In genomic region chr11:70650075-70650909, GRCh38 we compare ENCODE assay signal across 8 cellular contexts.
A peak's percentile ranks its signal among the peaks of the same experiment; 100 is the strongest.
DNase-seq lines count a peak whose midpoint lies in the region; ATAC-seq and TF ChIP-seq lines count a peak whose summit lies in the region.

No MANE protein-coding gene starts in this region.

- no peak for TF ChIP-seq POLR2A in suprapubic skin (IDR thresholded peaks at IDR 0.05)

- in situ Hi-C loops in SK-MEL-5 (cut with HindIII; ENCODE audit: low pct_unique_long_range_greater_than_20kb, low sequenced_read_pairs) = no loop called here

- peaks cover 2% of the 10 kb centered on the region for H3K27me3 Mint-ChIP-seq in endothelial cell (ENCODE audit: unreplicated experiment)
- peaks cover 5 to 30% (median 13%) of the 10 kb centered on the region in 5 donors for H3K27me3 Mint-ChIP-seq in naive thymus-derived CD8-positive, alpha-beta T cell
- peaks cover 13% of the 10 kb centered on the region for H3K27me3 Mint-ChIP-seq in activated T-helper 17 cell treated with anti-CD3 and anti-CD28 coated beads, Interleukin-2, amount 50 U/mL, for 72 hours

- peak overlapping the region; percentile 10 for H3K27ac Mint-ChIP-seq in endothelial cell (ENCODE audit: unreplicated experiment)
- H3K27ac Mint-ChIP-seq in naive thymus-derived CD8-positive, alpha-beta T cell = no peak overlapping the region
- H3K27ac Mint-ChIP-seq in activated T-helper 17 cell treated with anti-CD3 and anti-CD28 coated beads, Interleukin-2, amount 50 U/mL, for 72 hours = no peak overlapping the region

- WGBS in suprapubic skin = 56% methylated on average over 4 of the region's 4 CpGs

- H3K36me3 Mint-ChIP-seq in endothelial cell (ENCODE audit: low read depth, unreplicated experiment) = no peaks in the 10 kb centered on the region
- no peaks in the 10 kb centered on the region for H3K36me3 Mint-ChIP-seq in naive thymus-derived CD8-positive, alpha-beta T cell
- no peaks in the 10 kb centered on the region for H3K36me3 Mint-ChIP-seq in activated T-helper 17 cell treated with anti-CD3 and anti-CD28 coated beads, Interleukin-2, amount 50 U/mL, for 72 hours (ENCODE audit: low read depth)

- peaks cover 5% of the 10 kb centered on the region for H3K4me1 Mint-ChIP-seq in endothelial cell (ENCODE audit: unreplicated experiment)
- no peaks in the 10 kb centered on the region for H3K4me1 Mint-ChIP-seq in naive thymus-derived CD8-positive, alpha-beta T cell
- no peaks in the 10 kb centered on the region for H3K4me1 Mint-ChIP-seq in activated T-helper 17 cell treated with anti-CD3 and anti-CD28 coated beads, Interleukin-2, amount 50 U/mL, for 72 hours

- POLR2A ChIA-PET in naive thymus-derived CD8-positive, alpha-beta T cell (lab: Charles Lee) = no interaction called here

- no peak overlapping the region for H3K4me3 ChIP-seq in suprapubic skin

- peaks cover 15% of the 10 kb centered on the region for H3K27me3 ChIP-seq in suprapubic skin

- no peaks in the 10 kb centered on the region for H3K36me3 ChIP-seq in suprapubic skin

- no peak overlapping the region for H3K27ac ChIP-seq in suprapubic skin

- ATAC-seq in naive thymus-derived CD8-positive, alpha-beta T cell = no peak
- no peak for ATAC-seq in activated T-helper 17 cell treated with anti-CD3 and anti-CD28 coated beads, Interleukin-2, amount 50 U/mL, for 72 hours (replicated peaks)

- no peaks in the 10 kb centered on the region for H3K9me3 Mint-ChIP-seq in endothelial cell (ENCODE audit: unreplicated experiment)
- H3K9me3 Mint-ChIP-seq in naive thymus-derived CD8-positive, alpha-beta T cell = peaks cover 0 to 12% (median 3%) of the 10 kb centered on the region in 9 donors
- H3K9me3 Mint-ChIP-seq in activated T-helper 17 cell treated with anti-CD3 and anti-CD28 coated beads, Interleukin-2, amount 50 U/mL, for 72 hours = no peaks in the 10 kb centered on the region

- no peaks in the 10 kb centered on the region for H3K4me1 ChIP-seq in suprapubic skin

- DNase-seq in A172 (ENCODE audit: low spot score) = peak; percentile 83
- peak; percentile 31 for DNase-seq in H4 (ENCODE audit: low spot score)
- DNase-seq in SK-MEL-5 (ENCODE audit: low read depth, low spot score) = peak; percentile 91
- peak; percentile 92 for DNase-seq in endothelial cell (ENCODE audit: low spot score)
- peak in 6 of 10 donors; percentile 8 to 38 (median 21) for DNase-seq in naive thymus-derived CD8-positive, alpha-beta T cell
- DNase-seq in amniotic stem cell (lab: John Stamatoyannopoulos, UW) = no peak
- DNase-seq in suprapubic skin (ENCODE audit: low spot score in 2 of 2) = no peak

- no peaks in the 10 kb centered on the region for H3K9me3 ChIP-seq in suprapubic skin

- no peak overlapping the region for H3K4me3 Mint-ChIP-seq in endothelial cell (ENCODE audit: unreplicated experiment)
- no peak overlapping the region for H3K4me3 Mint-ChIP-seq in naive thymus-derived CD8-positive, alpha-beta T cell
- no peak overlapping the region for H3K4me3 Mint-ChIP-seq in activated T-helper 17 cell treated with anti-CD3 and anti-CD28 coated beads, Interleukin-2, amount 50 U/mL, for 72 hours

- no peak for TF ChIP-seq EP300 in suprapubic skin (IDR thresholded peaks at IDR 0.05)

- TF ChIP-seq CTCF in endothelial cell (IDR thresholded peaks at IDR 0.05; ENCODE audit: unreplicated experiment) (no peak), suprapubic skin (IDR thresholded peaks at IDR 0.05) (no peak)

Comparison
In these comparisons a context has a peak if more than half of its experiments do, and no peak if none do; other contexts are left out.
1. DNase-seq: peak in A172 (single experiment), H4 (single experiment), SK-MEL-5 (single experiment), endothelial cell (single experiment) and naive thymus-derived CD8-positive, alpha-beta T cell (6 of 10); none in amniotic stem cell (single experiment) and suprapubic skin (0 of 2).